10 cellular contexts compared by ENCODE assay signal in genomic region chr12:103858953-103859601, GRCh38. TPM values are rescaled to one million over a fixed set of nuclear protein-coding genes. Genes with fewer than 3 reads are reported as not detected.
DNase-seq lines count a peak whose midpoint lies in the region; ATAC-seq, FAIRE-seq and TF ChIP-seq lines count a peak whose summit lies in the region.
"Had no signal": no experiment of that assay in that cellular context is flagged by ENCODE, and none has a peak within 500 bp of the region (broad histone marks: within the 10 kb centered on the region; RNA-seq: fewer than 3 reads in every experiment).

No MANE protein-coding gene starts in this region.

- H3K27ac ChIP-seq in upper lobe of left lung: no peak overlapping the region
- H3K27ac ChIP-seq in neuronal stem cell (replicated peaks; ENCODE audit: low read length): no peak overlapping the region

- H3K79me1 ChIP-seq in neuronal stem cell (ENCODE audit: low read depth, low read length): no peaks in the 10 kb centered on the region

- intact Hi-C loops in left colon (cut with DNase I, micrococcal nuclease): no loop called here

- no peaks in the 10 kb centered on the region for H3K27me3 ChIP-seq in bronchial epithelial cell (ENCODE audit: control insufficient read depth, insufficient read depth, low read length)
- H3K27me3 ChIP-seq in upper lobe of left lung: no peaks in the 10 kb centered on the region
- H3K27me3 ChIP-seq in neuronal stem cell (ENCODE audit: control insufficient read depth in 3 of 3, insufficient read depth in 3 of 3, low read depth in 1 of 3, low read length in 3 of 3): no peaks in the 10 kb centered on the region

- H3K4me1 ChIP-seq in upper lobe of left lung (no peaks in the 10 kb centered on the region), neuronal stem cell (ENCODE audit: control insufficient read depth in 2 of 2, insufficient read depth in 1 of 2, low read depth in 1 of 2, low read length in 2 of 2) (no peaks in the 10 kb centered on the region)

- H2BK120ac ChIP-seq in neuronal stem cell (ENCODE audit: low read depth, low read length): no peak overlapping the region

- no peak overlapping the region for H3K18ac ChIP-seq in neuronal stem cell (ENCODE audit: low read length)

- H3K36me3 ChIP-seq in bronchial epithelial cell (ENCODE audit: control insufficient read depth, insufficient read depth, low read length) (no peaks in the 10 kb centered on the region), upper lobe of left lung (no peaks in the 10 kb centered on the region), neuronal stem cell (replicated peaks in 1 of 2; ENCODE audit: control insufficient read depth in 2 of 2, insufficient read depth in 2 of 2, low read length in 2 of 2) (no peaks in the 10 kb centered on the region)

- no peak overlapping the region for H4K91ac ChIP-seq in neuronal stem cell (ENCODE audit: low read depth, low read length, poor library complexity)

- DNase-seq in HTR-8/SVneo (ENCODE audit: insufficient read length, low spot score): peak; percentile 84
- DNase-seq in bronchial epithelial cell (ENCODE audit: low read depth): peak; percentile 99
- DNase-seq in left colon: peak; percentile 67 to 95
- peak in 1 of 2 donors; percentile 65 for DNase-seq in upper lobe of left lung
- DNase-seq in neuronal stem cell (ENCODE audit: low spot score): no peak
- DNase-seq: NCI-H2029 treated with DMSO at 0.1 percent for 48 hours; stimulated activated naive CD8-positive, alpha-beta T cell treated with anti-CD3 and anti-CD28 coated beads, Interleukin-15, Interleukin-2, amounts not matched to agents 100 U/mL and 50 U/mL, for 24 hours had no signal

- H3K9me3 ChIP-seq in upper lobe of left lung (no peaks in the 10 kb centered on the region), neuronal stem cell (replicated peaks in 1 of 2; ENCODE audit: control insufficient read depth in 2 of 2, insufficient read depth in 1 of 2, low read depth in 1 of 2, low read length in 2 of 2) (no peaks in the 10 kb centered on the region)

- FAIRE-seq in HTR-8/SVneo (lab: Jason Lieb, UNC) (peak; percentile 84), bronchial epithelial cell (lab: Jason Lieb, UNC) (peak; percentile 98)

- H2BK12ac ChIP-seq in neuronal stem cell (ENCODE audit: low read length): no peak overlapping the region

- H2BK15ac ChIP-seq in neuronal stem cell (ENCODE audit: low read length): no peak overlapping the region

- no peak for TF ChIP-seq EP300 in upper lobe of left lung (IDR thresholded peaks at IDR 0.05)

- no peak overlapping the region for H4K8ac ChIP-seq in neuronal stem cell (ENCODE audit: low read depth, low read length)

- peak; percentile 99 for ATAC-seq in left colon
- ATAC-seq in upper lobe of left lung (ENCODE audit: low FRiP score in 2 of 2): peak; percentile 27 to 95
- ATAC-seq in GM18873 (IDR thresholded peaks at IDR 0.05; ENCODE audit: low FRiP score, unreplicated experiment): no peak
- ATAC-seq in HG03457 (IDR thresholded peaks at IDR 0.05; ENCODE audit: unreplicated experiment): no peak
- no peak for ATAC-seq in GM21526 (IDR thresholded peaks at IDR 0.05; ENCODE audit: low FRiP score, unreplicated experiment)
- ATAC-seq: stimulated activated naive CD8-positive, alpha-beta T cell treated with anti-CD3 and anti-CD28 coated beads, Interleukin-15, Interleukin-2, amounts not matched to agents 100 U/mL and 50 U/mL, for 24 hours had no signal

- TF ChIP-seq CTCF in bronchial epithelial cell (IDR thresholded peaks at IDR 0.05; ENCODE audit: insufficient read depth, low read length, severe bottlenecking): no peak
- no peak for TF ChIP-seq CTCF in upper lobe of left lung (IDR thresholded peaks at IDR 0.05)

- no peak overlapping the region for H3K4ac ChIP-seq in neuronal stem cell (ENCODE audit: low read length)

- H3K14ac ChIP-seq in neuronal stem cell (ENCODE audit: low read length): no peak overlapping the region

- no peak overlapping the region for H2BK5ac ChIP-seq in neuronal stem cell (ENCODE audit: low read length)

- no peak overlapping the region for H3K23ac ChIP-seq in neuronal stem cell (ENCODE audit: low read depth, low read length, poor library complexity)

- 66 to 68% methylated on average over 10 of the region's 10 CpGs for WGBS in upper lobe of left lung, 2 donors
- no CpG with 5 or more reads among the region's 10 CpGs for WGBS in neuronal stem cell (ENCODE audit: extremely low coverage in 2 of 2, insufficient read length in 2 of 2, insufficient replicate concordance in 1 of 2), 2 donors

- H2AFZ ChIP-seq in neuronal stem cell (ENCODE audit: low read length): no peak overlapping the region

- TF ChIP-seq POLR2A in upper lobe of left lung (IDR thresholded peaks at IDR 0.05): no peak

- H3K9ac ChIP-seq in neuronal stem cell (ENCODE audit: low read depth, low read length, poor library complexity): no peak overlapping the region

- H2AK5ac ChIP-seq in neuronal stem cell (ENCODE audit: low read depth, low read length): no peak overlapping the region

- no peak overlapping the region for H3K4me3 ChIP-seq in bronchial epithelial cell (ENCODE audit: low read depth, low read length)
- no peak overlapping the region for H3K4me3 ChIP-seq in upper lobe of left lung
- H3K4me3 ChIP-seq in neuronal stem cell (ENCODE audit: low read length in 2 of 2): no peak overlapping the region

- H3K4me2 ChIP-seq in neuronal stem cell (ENCODE audit: insufficient read depth, low read length, poor library complexity, severe bottlenecking): no peak overlapping the region

RNA-seq across cellular contexts. Expression of gene NT5DC3, which starts 18.0 kb away (rescaled TPM):
- total RNA-seq in bronchial epithelial cell: 4.9 and 6.6 TPM in 2 replicates
- total RNA-seq in left colon: 10 to 100 TPM; 14.4 to 24.0 TPM
- total RNA-seq in upper lobe of left lung: 10 to 100 TPM in 1 of 6 donors, 1 to 10 TPM in 5; 3.8 to 29.3 (median 7.3) TPM
- 2.2 TPM for polyA plus RNA-seq in neuronal stem cell (2013, experiment 1 of 2)
- 2.2 TPM for polyA plus RNA-seq in neuronal stem cell (2013, experiment 2 of 2)

Comparison
In these comparisons a context has a peak if more than half of its experiments do, and no peak if none do; other contexts are left out.
1. ATAC-seq: peak in left colon (single experiment) and upper lobe of left lung (2 of 2); none in GM18873 (single experiment), HG03457 (single experiment) and GM21526 (single experiment).